Comparison of ENCODE assay signal across 12 cellular contexts in genomic region chr14:92362781-92363235, GRCh38. TPM values are rescaled to one million over a fixed set of nuclear protein-coding genes. Genes with fewer than 3 reads are reported as not detected.
DNase-seq lines count a peak whose midpoint lies in the region; ATAC-seq and TF ChIP-seq lines count a peak whose summit lies in the region.
"Had no signal": no experiment of that assay in that cellular context is flagged by ENCODE, and none has a peak within 500 bp of the region (broad histone marks: within the 10 kb centered on the region; RNA-seq: fewer than 3 reads in every experiment).

No MANE protein-coding gene starts in this region.

- ATAC-seq in foreskin keratinocyte, result peak; percentile 54
- ATAC-seq in thoracic aorta (ENCODE audit: insufficient number of reproducible peaks, low FRiP score, low read depth), result peak; percentile 66
- no peak for ATAC-seq in activated naive CD4-positive, alpha-beta T cell treated with anti-CD3 and anti-CD28 coated beads, Interleukin-2, amount 50 U/mL, for 72 hours
- ATAC-seq in GM18502 (IDR thresholded peaks at IDR 0.05; ENCODE audit: poor library complexity, unreplicated experiment), result no peak

- TF ChIP-seq CTCF in foreskin keratinocyte (conservative IDR thresholded peaks at IDR 0.05), result no peak
- TF ChIP-seq CTCF in thoracic aorta (IDR thresholded peaks at IDR 0.05), result no peak

- no peaks in the 10 kb centered on the region for H3K9me3 ChIP-seq in thoracic aorta

- H3K4me3 ChIP-seq in thoracic aorta, result peak overlapping the region; percentile 22

- no peak overlapping the region for H3K27ac ChIP-seq in foreskin keratinocyte
- H3K27ac ChIP-seq in thoracic aorta, result peak overlapping the region in 1 of 2 donors; percentile 32

- H3K36me3 Mint-ChIP-seq in activated naive CD4-positive, alpha-beta T cell treated with anti-CD3 and anti-CD28 coated beads, Interleukin-2, amount 50 U/mL, for 72 hours, result no peaks in the 10 kb centered on the region

- no peaks in the 10 kb centered on the region for H3K4me1 ChIP-seq in foreskin keratinocyte
- H3K4me1 ChIP-seq in thoracic aorta (ENCODE audit: control insufficient read depth in 1 of 2, low read depth in 2 of 2), result peaks cover 0 to 9% of the 10 kb centered on the region in 2 donors

- H3K9me3 Mint-ChIP-seq in activated naive CD4-positive, alpha-beta T cell treated with anti-CD3 and anti-CD28 coated beads, Interleukin-2, amount 50 U/mL, for 72 hours, result no peaks in the 10 kb centered on the region
- H3K9me3 Mint-ChIP-seq: activated CD4-positive, alpha-beta T cell treated with anti-CD3 and anti-CD28 coated beads, Interleukin-2, amount 10 ng/mL, durations not matched to agents 24 days and 14 days had no signal

- H3K27me3 ChIP-seq in foreskin keratinocyte (peaks cover 15% of the 10 kb centered on the region), thoracic aorta (replicated peaks; ENCODE audit: insufficient read depth) (no peaks in the 10 kb centered on the region)

- no peak overlapping the region for H3K27ac Mint-ChIP-seq in activated naive CD4-positive, alpha-beta T cell treated with anti-CD3 and anti-CD28 coated beads, Interleukin-2, amount 50 U/mL, for 72 hours
- H3K27ac Mint-ChIP-seq: activated CD4-positive, alpha-beta T cell treated with anti-CD3 and anti-CD28 coated beads, Interleukin-2, amount 10 ng/mL, durations not matched to agents 24 days and 14 days had no signal

- no peaks in the 10 kb centered on the region for H3K36me3 ChIP-seq in thoracic aorta

- peak; percentile 55 for DNase-seq in NCI-H748 (lab: John Stamatoyannopoulos, UW; ENCODE audit: unreplicated experiment)
- no peak for DNase-seq in NCI-H748 treated with DMSO at 0.1 percent for 48 hours (lab: John Stamatoyannopoulos, UW)
- peak; percentile 42 for DNase-seq in NCI-H2171 (lab: John Stamatoyannopoulos, UW)
- peak in 1 of 2 donors; percentile 9 for DNase-seq in foreskin keratinocyte
- peak; percentile 38 for DNase-seq in thoracic aorta (ENCODE audit: low spot score)
- DNase-seq in activated naive CD4-positive, alpha-beta T cell treated with anti-CD3 and anti-CD28 coated beads, Interleukin-2, amount 50 U/mL, for 72 hours (ENCODE audit: low spot score in 2 of 2), result no peak
- DNase-seq in GDM1 (lab: John Stamatoyannopoulos, UW), result no peak
- DNase-seq: activated CD4-positive, alpha-beta T cell treated with anti-CD3 and anti-CD28 coated beads, Interleukin-2, amount 10 ng/mL, durations not matched to agents 24 days and 14 days; AML-193; NCI-H1048; Right ventricle myocardium superior had no signal

RNA-seq across cellular contexts. Expression of gene SLC24A4, which starts 39.8 kb away (rescaled TPM):
- 0.03 and 0.04 TPM in 2 replicates for total RNA-seq in foreskin keratinocyte
- 0.02 and 0.06 TPM in 2 replicates for polyA plus RNA-seq in foreskin keratinocyte
- total RNA-seq in thoracic aorta, result 1 to 10 TPM; 2.7 to 4.4 TPM
- not detected for total RNA-seq in activated naive CD4-positive, alpha-beta T cell treated with anti-CD3 and anti-CD28 coated beads, Interleukin-2, amount 50 U/mL, for 72 hours
- total RNA-seq: activated CD4-positive, alpha-beta T cell treated with anti-CD3 and anti-CD28 coated beads, Interleukin-2, amount 10 ng/mL, durations not matched to agents 24 days and 14 days had no signal

Comparison
In these comparisons a context has a peak if more than half of its experiments do, and no peak if none do; other contexts are left out.
1. DNase-seq: peak in NCI-H748 (single experiment), NCI-H2171 (single experiment) and thoracic aorta (single experiment); none in NCI-H748 treated with DMSO at 0.1 percent for 48 hours (single experiment), activated naive CD4-positive, alpha-beta T cell treated with anti-CD3 and anti-CD28 coated beads, Interleukin-2, amount 50 U/mL, for 72 hours (0 of 2) and GDM1 (single experiment).
2. ATAC-seq: peak in foreskin keratinocyte (single experiment) and thoracic aorta (single experiment); none in activated naive CD4-positive, alpha-beta T cell treated with anti-CD3 and anti-CD28 coated beads, Interleukin-2, amount 50 U/mL, for 72 hours (0 of 2) and GM18502 (single experiment).